16 cellular contexts compared by ENCODE assay signal in genomic region chr2:210022824-210023223, GRCh38. TPM values are rescaled to one million over a fixed set of nuclear protein-coding genes. Genes with fewer than 3 reads are reported as not detected.
DNase-seq lines count a peak whose midpoint lies in the region; ATAC-seq and TF ChIP-seq lines count a peak whose summit lies in the region.
"Had no signal": no experiment of that assay in that cellular context is flagged by ENCODE, and none has a peak within 500 bp of the region (broad histone marks: within the 10 kb centered on the region; RNA-seq: fewer than 3 reads in every experiment).

No MANE protein-coding gene starts in this region.

- no peak overlapping the region for H3K4me3 ChIP-seq in CD8-positive, alpha-beta T cell (ENCODE audit: low read depth, low read length)
- H3K4me3 ChIP-seq in osteoblast (ENCODE audit: insufficient read depth, low read length), result no peak overlapping the region
- H3K4me3 ChIP-seq in right cardiac atrium (ENCODE audit: low read length), result no peak overlapping the region
- H3K4me3 ChIP-seq: GM23338 had no signal

- no peaks in the 10 kb centered on the region for H3K27me3 Mint-ChIP-seq in activated naive CD4-positive, alpha-beta T cell treated with anti-CD3 and anti-CD28 coated beads, Interleukin-2, amount 10 ng/mL, durations not matched to agents 7 days and 5 days
- no peaks in the 10 kb centered on the region for H3K27me3 Mint-ChIP-seq in CD8-positive, alpha-beta T cell (ENCODE audit: low read depth)
- H3K27me3 Mint-ChIP-seq in immature natural killer cell (ENCODE audit: low read depth in 3 of 3), result peaks cover 0 to 3% (median 0%) of the 10 kb centered on the region in 3 donors
- H3K27me3 Mint-ChIP-seq: CD4-positive, alpha-beta T cell had no signal

- TF ChIP-seq CTCF in CD8-positive, alpha-beta T cell (IDR thresholded peaks at IDR 0.05), result no peak
- no peak for TF ChIP-seq CTCF in osteoblast (IDR thresholded peaks at IDR 0.05; ENCODE audit: extremely low read depth, low read depth, low read length)

- no peaks in the 10 kb centered on the region for H3K27me3 ChIP-seq in CD8-positive, alpha-beta T cell (ENCODE audit: insufficient read depth, low read length)
- H3K27me3 ChIP-seq in osteoblast (ENCODE audit: insufficient read depth, low read length) (no peaks in the 10 kb centered on the region), right cardiac atrium (ENCODE audit: control insufficient read depth, insufficient read depth) (no peaks in the 10 kb centered on the region)
- H3K27me3 ChIP-seq: BE2C had no signal

- no peaks in the 10 kb centered on the region for H3K4me1 Mint-ChIP-seq in activated naive CD4-positive, alpha-beta T cell treated with anti-CD3 and anti-CD28 coated beads, Interleukin-2, amount 10 ng/mL, durations not matched to agents 7 days and 5 days
- H3K4me1 Mint-ChIP-seq in CD8-positive, alpha-beta T cell (ENCODE audit: low read depth), result peaks cover 9% of the 10 kb centered on the region
- peaks cover 38 to 56% of the 10 kb centered on the region in 2 donors for H3K4me1 Mint-ChIP-seq in immature natural killer cell
- H3K4me1 Mint-ChIP-seq: GM23338 had no signal

- no peaks in the 10 kb centered on the region for H3K4me1 ChIP-seq in CD8-positive, alpha-beta T cell (ENCODE audit: insufficient read depth, low read length)
- H3K4me1 ChIP-seq in osteoblast (ENCODE audit: insufficient read depth, low read length), result no peaks in the 10 kb centered on the region
- H3K4me1 ChIP-seq in right cardiac atrium (ENCODE audit: control insufficient read depth, insufficient read depth, low read length), result no peaks in the 10 kb centered on the region
- H3K4me1 ChIP-seq: BE2C had no signal

- intact Hi-C loops in CD8-positive, alpha-beta T cell (cut with DNase I, micrococcal nuclease), result no loop called here
- intact Hi-C loops in right cardiac atrium (cut with DNase I), result no loop called here

- H3K4me3 Mint-ChIP-seq in activated naive CD4-positive, alpha-beta T cell treated with anti-CD3 and anti-CD28 coated beads, Interleukin-2, amount 10 ng/mL, durations not matched to agents 7 days and 5 days, result no peak overlapping the region
- H3K4me3 Mint-ChIP-seq in CD8-positive, alpha-beta T cell, result no peak overlapping the region
- no peak overlapping the region for H3K4me3 Mint-ChIP-seq in immature natural killer cell
- H3K4me3 Mint-ChIP-seq: CD4-positive, alpha-beta T cell; GM23338 had no signal

- POLR2A ChIA-PET in CD8-positive, alpha-beta T cell (lab: Charles Lee), result no interaction called here

- no peaks in the 10 kb centered on the region for H3K9me3 ChIP-seq in CD8-positive, alpha-beta T cell (ENCODE audit: low read length)
- H3K9me3 ChIP-seq in osteoblast (ENCODE audit: low read depth, low read length) (no peaks in the 10 kb centered on the region), right cardiac atrium (ENCODE audit: control insufficient read depth, low read length) (no peaks in the 10 kb centered on the region)
- H3K9me3 ChIP-seq: BE2C had no signal

- H2AFZ ChIP-seq in osteoblast (ENCODE audit: low read length), result no peak overlapping the region
- H2AFZ ChIP-seq: GM23338 had no signal

- 85% methylated on average over 3 of the region's 3 CpGs for WGBS in right cardiac atrium

- H3K79me2 ChIP-seq in osteoblast (ENCODE audit: insufficient read depth, low read length), result no peaks in the 10 kb centered on the region

- no peaks in the 10 kb centered on the region for H3K9me3 Mint-ChIP-seq in activated naive CD4-positive, alpha-beta T cell treated with anti-CD3 and anti-CD28 coated beads, Interleukin-2, amount 10 ng/mL, durations not matched to agents 7 days and 5 days
- no peaks in the 10 kb centered on the region for H3K9me3 Mint-ChIP-seq in activated naive CD4-positive, alpha-beta T cell treated with anti-CD3 and anti-CD28 coated beads, Interleukin-2, amount 50 U/mL, for 72 hours
- no peaks in the 10 kb centered on the region for H3K9me3 Mint-ChIP-seq in CD8-positive, alpha-beta T cell
- H3K9me3 Mint-ChIP-seq in immature natural killer cell, result no peaks in the 10 kb centered on the region
- H3K9me3 Mint-ChIP-seq: CD4-positive, alpha-beta T cell; GM23338 had no signal

- DNase-seq in activated naive CD4-positive, alpha-beta T cell treated with anti-CD3 and anti-CD28 coated beads, Interleukin-2, amount 10 ng/mL, durations not matched to agents 7 days and 5 days, result no peak
- no peak for DNase-seq in activated naive CD4-positive, alpha-beta T cell treated with anti-CD3 and anti-CD28 coated beads, Interleukin-2, amount 50 U/mL, for 72 hours (ENCODE audit: low spot score in 2 of 2)
- DNase-seq in CD8-positive, alpha-beta T cell, result no peak
- no peak for DNase-seq in immature natural killer cell
- DNase-seq in osteoblast (ENCODE audit: insufficient read length, low spot score, missing footprints), result peak; percentile 50
- DNase-seq in ACHN, result no peak
- DNase-seq in right cardiac atrium, result no peak
- DNase-seq: 8988T; BE2C; C1 segment of cervical spinal cord; CD4-positive, alpha-beta T cell; DMS153; DMS79; GDM1; HCEC 1CT had no signal

- in situ Hi-C loops in ACHN (cut with HindIII; ENCODE audit: low pct_ligation_motif_present, low pct_unique_long_range_greater_than_20kb, low sequenced_read_pairs), result no loop called here

- peaks cover 7% of the 10 kb centered on the region for H3K36me3 ChIP-seq in CD8-positive, alpha-beta T cell (ENCODE audit: insufficient read depth, low read length)
- H3K36me3 ChIP-seq in osteoblast (ENCODE audit: insufficient read depth, low read length), result peaks cover 39% of the 10 kb centered on the region

- no peaks in the 10 kb centered on the region for H4K20me1 ChIP-seq in osteoblast (ENCODE audit: insufficient read depth, low read length)

- H3K36me3 Mint-ChIP-seq in activated naive CD4-positive, alpha-beta T cell treated with anti-CD3 and anti-CD28 coated beads, Interleukin-2, amount 10 ng/mL, durations not matched to agents 7 days and 5 days, result peaks cover 38% of the 10 kb centered on the region
- no peaks in the 10 kb centered on the region for H3K36me3 Mint-ChIP-seq in activated naive CD4-positive, alpha-beta T cell treated with anti-CD3 and anti-CD28 coated beads, Interleukin-2, amount 50 U/mL, for 72 hours
- peaks cover 66% of the 10 kb centered on the region for H3K36me3 Mint-ChIP-seq in CD8-positive, alpha-beta T cell
- peaks cover 43 to 67% (median 44%) of the 10 kb centered on the region in 3 donors for H3K36me3 Mint-ChIP-seq in immature natural killer cell

- CTCF ChIA-PET in activated naive CD4-positive, alpha-beta T cell treated with anti-CD3 and anti-CD28 coated beads, Interleukin-2, amount 10 ng/mL, durations not matched to agents 7 days and 5 days (lab: Charles Lee), result no interaction called here
- CTCF ChIA-PET in CD8-positive, alpha-beta T cell (lab: Charles Lee), result no interaction called here

- H3K27ac ChIP-seq in CD8-positive, alpha-beta T cell (ENCODE audit: low read depth, low read length), result no peak overlapping the region
- H3K27ac ChIP-seq in osteoblast (ENCODE audit: low read depth, low read length), result no peak overlapping the region
- no peak overlapping the region for H3K27ac ChIP-seq in right cardiac atrium (ENCODE audit: low read length)

- ATAC-seq in activated naive CD4-positive, alpha-beta T cell treated with anti-CD3 and anti-CD28 coated beads, Interleukin-2, amount 50 U/mL, for 72 hours, result no peak
- ATAC-seq in CD8-positive, alpha-beta T cell, result no peak
- ATAC-seq in right cardiac atrium, result no peak
- ATAC-seq: GM23338 had no signal

- peak overlapping the region; percentile 19 for H3K27ac Mint-ChIP-seq in activated naive CD4-positive, alpha-beta T cell treated with anti-CD3 and anti-CD28 coated beads, Interleukin-2, amount 10 ng/mL, durations not matched to agents 7 days and 5 days
- peak overlapping the region in 1 of 2 donors; percentile 69 for H3K27ac Mint-ChIP-seq in activated naive CD4-positive, alpha-beta T cell treated with anti-CD3 and anti-CD28 coated beads, Interleukin-2, amount 50 U/mL, for 72 hours
- peak overlapping the region; percentile 16 for H3K27ac Mint-ChIP-seq in CD8-positive, alpha-beta T cell
- H3K27ac Mint-ChIP-seq in immature natural killer cell, result peak overlapping the region in 4 of 6 donors; percentile 31 to 58 (median 36)
- H3K27ac Mint-ChIP-seq: CD4-positive, alpha-beta T cell; GM23338 had no signal

- no peak overlapping the region for H3K4me2 ChIP-seq in osteoblast (ENCODE audit: insufficient read depth, low read length)
- H3K4me2 ChIP-seq: GM23338 had no signal

RNA-seq across cellular contexts. Expression of gene RPE, which starts 20.4 kb away (rescaled TPM):
- total RNA-seq in activated naive CD4-positive, alpha-beta T cell treated with anti-CD3 and anti-CD28 coated beads, Interleukin-2, amount 50 U/mL, for 72 hours, result 10 to 100 TPM; 39.0 to 61.6 TPM
- total RNA-seq in CD8-positive, alpha-beta T cell, result 10 to 100 TPM in 1 of 2 experiments, 1 to 10 TPM in 1; 7.2 to 10.5 TPM
- polyA plus RNA-seq in immature natural killer cell (10 to 100 TPM; 33.2 to 45.3 (median 34.0) TPM), right cardiac atrium (11.0 TPM)
- total RNA-seq in osteoblast (60.1 and 68.0 TPM in 2 replicates), right cardiac atrium (10 to 100 TPM; 17.5 to 25.8 (median 23.2) TPM)
